Comparison of ENCODE assay signal across 1 cellular context in the genomic region with DNA sequence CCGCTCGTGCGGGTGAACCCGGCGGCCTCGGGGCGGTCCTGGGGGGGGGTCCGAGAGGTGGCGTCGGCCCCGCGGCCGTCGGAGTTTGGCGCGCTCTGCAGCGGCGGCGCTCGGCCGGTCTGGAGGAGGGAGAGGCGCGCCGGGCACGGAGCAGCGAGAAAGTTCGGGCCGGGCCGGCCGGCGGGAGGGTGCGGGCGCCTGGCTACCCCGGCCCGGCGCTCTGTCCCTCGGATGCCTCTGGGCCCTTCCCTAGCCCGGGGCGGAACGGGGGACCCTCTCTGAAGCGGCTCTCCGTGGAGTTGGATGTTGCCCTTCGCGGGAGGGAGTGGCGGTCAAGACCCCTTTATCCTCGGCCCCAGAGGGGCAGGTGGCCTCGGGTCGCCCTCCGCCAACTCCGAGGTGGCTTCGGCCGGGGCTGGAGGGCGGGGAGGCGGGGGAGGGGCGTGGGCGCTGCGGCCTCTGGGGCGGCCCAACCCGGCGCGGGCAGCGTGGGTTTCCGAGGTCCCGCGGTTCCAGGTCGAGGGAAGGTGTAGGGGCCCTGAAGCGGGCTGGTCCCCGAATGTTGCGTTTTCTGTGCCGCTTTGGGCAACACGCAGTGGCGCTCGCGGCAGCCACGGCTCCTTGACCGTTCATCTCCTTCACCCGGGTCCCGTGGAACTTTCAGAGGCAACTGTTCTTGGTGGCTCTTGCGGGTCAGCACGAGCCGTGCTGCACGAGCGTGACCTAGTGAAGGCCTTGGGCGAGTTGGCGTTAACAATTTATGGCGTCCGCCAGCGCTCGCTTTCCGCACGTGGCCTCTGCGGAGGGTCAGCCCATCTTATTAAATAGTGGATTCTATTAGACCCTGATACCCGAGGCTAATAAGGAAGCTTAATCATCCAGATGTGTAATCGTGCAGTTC.
TF ChIP-seq lines count a peak whose summit lies in the region.

No MANE protein-coding gene starts in this region.

TF ChIP-seq in GM23338, 12 proteins besides CTCF, POLR2A, EP300 and RAD21 (continued from another document):
- TF ChIP-seq, protein P1, sequence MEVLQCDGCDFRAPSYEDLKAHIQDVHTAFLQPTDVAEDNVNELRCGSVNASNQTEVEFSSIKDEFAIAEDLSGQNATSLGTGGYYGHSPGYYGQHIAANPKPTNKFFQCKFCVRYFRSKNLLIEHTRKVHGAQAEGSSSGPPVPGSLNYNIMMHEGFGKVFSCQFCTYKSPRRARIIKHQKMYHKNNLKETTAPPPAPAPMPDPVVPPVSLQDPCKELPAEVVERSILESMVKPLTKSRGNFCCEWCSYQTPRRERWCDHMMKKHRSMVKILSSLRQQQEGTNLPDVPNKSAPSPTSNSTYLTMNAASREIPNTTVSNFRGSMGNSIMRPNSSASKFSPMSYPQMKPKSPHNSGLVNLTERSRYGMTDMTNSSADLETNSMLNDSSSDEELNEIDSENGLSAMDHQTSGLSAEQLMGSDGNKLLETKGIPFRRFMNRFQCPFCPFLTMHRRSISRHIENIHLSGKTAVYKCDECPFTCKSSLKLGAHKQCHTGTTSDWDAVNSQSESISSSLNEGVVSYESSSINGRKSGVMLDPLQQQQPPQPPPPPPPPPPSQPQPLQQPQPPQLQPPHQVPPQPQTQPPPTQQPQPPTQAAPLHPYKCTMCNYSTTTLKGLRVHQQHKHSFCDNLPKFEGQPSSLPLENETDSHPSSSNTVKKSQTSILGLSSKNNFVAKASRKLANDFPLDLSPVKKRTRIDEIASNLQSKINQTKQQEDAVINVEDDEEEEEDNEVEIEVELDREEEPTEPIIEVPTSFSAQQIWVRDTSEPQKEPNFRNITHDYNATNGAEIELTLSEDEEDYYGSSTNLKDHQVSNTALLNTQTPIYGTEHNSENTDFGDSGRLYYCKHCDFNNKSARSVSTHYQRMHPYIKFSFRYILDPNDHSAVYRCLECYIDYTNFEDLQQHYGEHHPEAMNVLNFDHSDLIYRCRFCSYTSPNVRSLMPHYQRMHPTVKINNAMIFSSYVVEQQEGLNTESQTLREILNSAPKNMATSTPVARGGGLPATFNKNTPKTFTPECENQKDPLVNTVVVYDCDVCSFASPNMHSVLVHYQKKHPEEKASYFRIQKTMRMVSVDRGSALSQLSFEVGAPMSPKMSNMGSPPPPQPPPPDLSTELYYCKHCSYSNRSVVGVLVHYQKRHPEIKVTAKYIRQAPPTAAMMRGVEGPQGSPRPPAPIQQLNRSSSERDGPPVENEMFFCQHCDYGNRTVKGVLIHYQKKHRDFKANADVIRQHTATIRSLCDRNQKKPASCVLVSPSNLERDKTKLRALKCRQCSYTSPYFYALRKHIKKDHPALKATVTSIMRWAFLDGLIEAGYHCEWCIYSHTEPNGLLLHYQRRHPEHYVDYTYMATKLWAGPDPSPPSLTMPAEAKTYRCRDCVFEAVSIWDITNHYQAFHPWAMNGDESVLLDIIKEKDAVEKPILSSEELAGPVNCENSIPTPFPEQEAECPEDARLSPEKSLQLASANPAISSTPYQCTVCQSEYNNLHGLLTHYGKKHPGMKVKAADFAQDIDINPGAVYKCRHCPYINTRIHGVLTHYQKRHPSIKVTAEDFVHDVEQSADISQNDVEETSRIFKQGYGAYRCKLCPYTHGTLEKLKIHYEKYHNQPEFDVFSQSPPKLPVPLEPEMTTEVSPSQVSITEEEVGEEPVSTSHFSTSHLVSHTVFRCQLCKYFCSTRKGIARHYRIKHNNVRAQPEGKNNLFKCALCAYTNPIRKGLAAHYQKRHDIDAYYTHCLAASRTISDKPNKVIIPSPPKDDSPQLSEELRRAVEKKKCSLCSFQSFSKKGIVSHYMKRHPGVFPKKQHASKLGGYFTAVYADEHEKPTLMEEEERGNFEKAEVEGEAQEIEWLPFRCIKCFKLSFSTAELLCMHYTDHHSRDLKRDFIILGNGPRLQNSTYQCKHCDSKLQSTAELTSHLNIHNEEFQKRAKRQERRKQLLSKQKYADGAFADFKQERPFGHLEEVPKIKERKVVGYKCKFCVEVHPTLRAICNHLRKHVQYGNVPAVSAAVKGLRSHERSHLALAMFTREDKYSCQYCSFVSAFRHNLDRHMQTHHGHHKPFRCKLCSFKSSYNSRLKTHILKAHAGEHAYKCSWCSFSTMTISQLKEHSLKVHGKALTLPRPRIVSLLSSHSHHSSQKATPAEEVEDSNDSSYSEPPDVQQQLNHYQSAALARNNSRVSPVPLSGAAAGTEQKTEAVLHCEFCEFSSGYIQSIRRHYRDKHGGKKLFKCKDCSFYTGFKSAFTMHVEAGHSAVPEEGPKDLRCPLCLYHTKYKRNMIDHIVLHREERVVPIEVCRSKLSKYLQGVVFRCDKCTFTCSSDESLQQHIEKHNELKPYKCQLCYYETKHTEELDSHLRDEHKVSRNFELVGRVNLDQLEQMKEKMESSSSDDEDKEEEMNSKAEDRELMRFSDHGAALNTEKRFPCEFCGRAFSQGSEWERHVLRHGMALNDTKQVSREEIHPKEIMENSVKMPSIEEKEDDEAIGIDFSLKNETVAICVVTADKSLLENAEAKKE (CRISPR knock-in tag; IDR thresholded peaks at IDR 0.05) = no peak
- TF ChIP-seq ZNF331 (CRISPR knock-in tag; IDR thresholded peaks at IDR 0.05; ENCODE audit: low read depth) (no peak), JUNB (IDR thresholded peaks at IDR 0.05; ENCODE audit: unreplicated experiment) (no peak), EZH2phosphoT487 (IDR thresholded peaks at IDR 0.05; ENCODE audit: unreplicated experiment) (no peak), POLR2AphosphoS5 (IDR thresholded peaks at IDR 0.05; ENCODE audit: low read depth) (no peak), CREB1 (CRISPR knock-in tag; IDR thresholded peaks at IDR 0.05; ENCODE audit: low read depth) (no peak)
- TF ChIP-seq, protein P2, sequence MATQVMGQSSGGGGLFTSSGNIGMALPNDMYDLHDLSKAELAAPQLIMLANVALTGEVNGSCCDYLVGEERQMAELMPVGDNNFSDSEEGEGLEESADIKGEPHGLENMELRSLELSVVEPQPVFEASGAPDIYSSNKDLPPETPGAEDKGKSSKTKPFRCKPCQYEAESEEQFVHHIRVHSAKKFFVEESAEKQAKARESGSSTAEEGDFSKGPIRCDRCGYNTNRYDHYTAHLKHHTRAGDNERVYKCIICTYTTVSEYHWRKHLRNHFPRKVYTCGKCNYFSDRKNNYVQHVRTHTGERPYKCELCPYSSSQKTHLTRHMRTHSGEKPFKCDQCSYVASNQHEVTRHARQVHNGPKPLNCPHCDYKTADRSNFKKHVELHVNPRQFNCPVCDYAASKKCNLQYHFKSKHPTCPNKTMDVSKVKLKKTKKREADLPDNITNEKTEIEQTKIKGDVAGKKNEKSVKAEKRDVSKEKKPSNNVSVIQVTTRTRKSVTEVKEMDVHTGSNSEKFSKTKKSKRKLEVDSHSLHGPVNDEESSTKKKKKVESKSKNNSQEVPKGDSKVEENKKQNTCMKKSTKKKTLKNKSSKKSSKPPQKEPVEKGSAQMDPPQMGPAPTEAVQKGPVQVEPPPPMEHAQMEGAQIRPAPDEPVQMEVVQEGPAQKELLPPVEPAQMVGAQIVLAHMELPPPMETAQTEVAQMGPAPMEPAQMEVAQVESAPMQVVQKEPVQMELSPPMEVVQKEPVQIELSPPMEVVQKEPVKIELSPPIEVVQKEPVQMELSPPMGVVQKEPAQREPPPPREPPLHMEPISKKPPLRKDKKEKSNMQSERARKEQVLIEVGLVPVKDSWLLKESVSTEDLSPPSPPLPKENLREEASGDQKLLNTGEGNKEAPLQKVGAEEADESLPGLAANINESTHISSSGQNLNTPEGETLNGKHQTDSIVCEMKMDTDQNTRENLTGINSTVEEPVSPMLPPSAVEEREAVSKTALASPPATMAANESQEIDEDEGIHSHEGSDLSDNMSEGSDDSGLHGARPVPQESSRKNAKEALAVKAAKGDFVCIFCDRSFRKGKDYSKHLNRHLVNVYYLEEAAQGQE (IDR thresholded peaks at IDR 0.05; ENCODE audit: unreplicated experiment) = no peak
